Comparison of ENCODE assay signal across 9 cellular contexts in the genomic region with DNA sequence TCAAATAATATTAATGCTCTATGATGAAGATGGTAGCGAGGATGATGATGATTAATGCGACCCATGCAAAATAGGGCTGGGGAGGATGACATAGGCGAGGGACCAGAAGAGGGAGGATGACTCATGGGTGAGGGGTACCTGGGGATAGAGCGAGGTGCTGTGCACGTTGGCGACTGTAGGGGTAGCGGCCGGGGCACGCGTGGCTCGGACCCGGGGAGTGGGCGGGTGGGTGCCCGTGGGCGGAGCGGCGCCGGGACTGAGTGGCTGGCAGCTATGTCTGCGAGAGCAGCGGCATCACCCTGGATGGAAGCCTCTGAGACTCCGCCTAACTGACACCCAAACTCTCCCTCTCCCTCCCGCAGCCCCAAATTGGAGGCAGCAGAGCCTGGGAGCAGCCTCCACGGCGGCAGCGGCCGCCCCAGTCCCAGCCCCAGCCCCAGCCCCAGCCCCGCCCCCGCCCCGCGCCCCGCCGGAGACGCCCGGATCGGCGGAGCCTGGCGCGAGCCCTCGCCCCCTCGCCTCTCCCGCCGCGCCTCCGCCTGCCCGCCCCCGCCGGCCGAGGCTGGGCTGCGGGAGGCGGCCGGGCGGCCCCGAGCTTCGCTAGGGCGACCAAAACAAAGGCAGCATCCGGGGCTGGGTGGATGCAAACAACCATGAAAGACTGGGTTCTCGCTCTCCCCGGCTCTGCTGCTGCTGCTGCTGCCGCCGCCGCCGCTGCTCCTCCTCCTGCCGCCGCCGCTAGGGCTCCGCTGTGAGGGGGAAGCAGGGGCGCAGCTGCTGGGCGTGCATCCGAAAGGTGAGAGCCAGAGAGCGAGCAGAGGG.
A peak's percentile ranks its signal among the peaks of the same experiment; 100 is the strongest.
DNase-seq lines count a peak whose midpoint lies in the region; FAIRE-seq and TF ChIP-seq lines count a peak whose summit lies in the region.
"Had no signal": no experiment of that assay in that cellular context is flagged by ENCODE, and none has a peak within 500 bp of the region (broad histone marks: within the 10 kb centered on the region; RNA-seq: fewer than 3 reads in every experiment).

A gene with protein sequence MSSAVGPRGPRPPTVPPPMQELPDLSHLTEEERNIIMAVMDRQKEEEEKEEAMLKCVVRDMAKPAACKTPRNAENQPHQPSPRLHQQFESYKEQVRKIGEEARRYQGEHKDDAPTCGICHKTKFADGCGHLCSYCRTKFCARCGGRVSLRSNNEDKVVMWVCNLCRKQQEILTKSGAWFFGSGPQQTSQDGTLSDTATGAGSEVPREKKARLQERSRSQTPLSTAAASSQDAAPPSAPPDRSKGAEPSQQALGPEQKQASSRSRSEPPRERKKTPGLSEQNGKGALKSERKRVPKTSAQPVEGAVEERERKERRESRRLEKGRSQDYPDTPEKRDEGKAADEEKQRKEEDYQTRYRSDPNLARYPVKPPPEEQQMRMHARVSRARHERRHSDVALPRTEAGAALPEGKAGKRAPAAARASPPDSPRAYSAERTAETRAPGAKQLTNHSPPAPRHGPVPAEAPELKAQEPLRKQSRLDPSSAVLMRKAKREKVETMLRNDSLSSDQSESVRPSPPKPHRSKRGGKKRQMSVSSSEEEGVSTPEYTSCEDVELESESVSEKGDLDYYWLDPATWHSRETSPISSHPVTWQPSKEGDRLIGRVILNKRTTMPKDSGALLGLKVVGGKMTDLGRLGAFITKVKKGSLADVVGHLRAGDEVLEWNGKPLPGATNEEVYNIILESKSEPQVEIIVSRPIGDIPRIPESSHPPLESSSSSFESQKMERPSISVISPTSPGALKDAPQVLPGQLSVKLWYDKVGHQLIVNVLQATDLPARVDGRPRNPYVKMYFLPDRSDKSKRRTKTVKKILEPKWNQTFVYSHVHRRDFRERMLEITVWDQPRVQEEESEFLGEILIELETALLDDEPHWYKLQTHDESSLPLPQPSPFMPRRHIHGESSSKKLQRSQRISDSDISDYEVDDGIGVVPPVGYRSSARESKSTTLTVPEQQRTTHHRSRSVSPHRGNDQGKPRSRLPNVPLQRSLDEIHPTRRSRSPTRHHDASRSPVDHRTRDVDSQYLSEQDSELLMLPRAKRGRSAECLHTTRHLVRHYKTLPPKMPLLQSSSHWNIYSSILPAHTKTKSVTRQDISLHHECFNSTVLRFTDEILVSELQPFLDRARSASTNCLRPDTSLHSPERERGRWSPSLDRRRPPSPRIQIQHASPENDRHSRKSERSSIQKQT (N-terminal part only) (plus strand): TSS at position 367 of the 822 bp plus-strand sequence. CDS start 474 bp downstream, outside the sequence.

- H3K36me3 ChIP-seq in HAP-1 (replicated peaks) (no peaks in the 10 kb centered on the region), tibial artery (no peaks in the 10 kb centered on the region)

- H3K27ac ChIP-seq in tibial artery = peak within 1 kb of the TSS in 1 of 2 donors; percentile 42

- H3K4me3 ChIP-seq in HAP-1 = peak within 1 kb of the TSS; percentile 24
- H3K4me3 ChIP-seq in astrocyte of the cerebellum (ENCODE audit: low read depth, low read length) = peak within 1 kb of the TSS; percentile 47
- H3K4me3 ChIP-seq in tibial artery = peak within 1 kb of the TSS; percentile 64 to 81

- H3K4me1 ChIP-seq in HAP-1 = no peaks in the 10 kb centered on the region
- H3K4me1 ChIP-seq in tibial artery = peaks cover 0 to 23% (median 8%) of the 10 kb centered on the region in 4 donors

- no peak for FAIRE-seq in D721Med (lab: Jason Lieb, UNC)
- FAIRE-seq: bronchial epithelial cell had no signal

- in situ Hi-C loops in HAP-1 (cut with MboI; ENCODE audit: low sequenced_read_pairs) (no loop called here), astrocyte of the cerebellum (cut with HindIII; ENCODE audit: low sequenced_read_pairs) (no loop called here)

- intact Hi-C loops in tibial artery (cut with DNase I; ENCODE audit: low total_unique reads) = no loop called here

- H3K9me3 ChIP-seq in HAP-1 (no peaks in the 10 kb centered on the region), tibial artery (no peaks in the 10 kb centered on the region)

- H3K27me3 ChIP-seq in HAP-1 (ENCODE audit: low read depth) (peaks cover 7% of the 10 kb centered on the region), tibial artery (no peaks in the 10 kb centered on the region)

- TF ChIP-seq CTCF in astrocyte of the cerebellum (IDR thresholded peaks at IDR 0.05; ENCODE audit: low read depth, low read length, missing control alignments) = peak; percentile 49
- TF ChIP-seq CTCF in tibial artery (IDR thresholded peaks at IDR 0.05) = peak; percentile 13 to 26
- no peak for TF ChIP-seq CTCF in D721Med (IDR thresholded peaks at IDR 0.05; ENCODE audit: insufficient read depth, missing control alignments)

- DNase-seq in SKM-1 treated with dmso at 0.1 percent for 144 hours (lab: John Stamatoyannopoulos, UW; ENCODE audit: unreplicated experiment) = peak; percentile 24
- DNase-seq in SKM-1 (lab: John Stamatoyannopoulos, UW; ENCODE audit: unreplicated experiment) = no peak
- DNase-seq in HAP-1 (ENCODE audit: low spot score in 2 of 2) = peak; percentile 27 to 69
- peak; percentile 19 to 85 (median 84) for DNase-seq in NCI-H1417 (lab: John Stamatoyannopoulos, UW)
- DNase-seq in astrocyte of the cerebellum (ENCODE audit: low read depth) = no peak
- DNase-seq in kidney tubule cell (ENCODE audit: low spot score) = peak; percentile 39
- peak in 1 of 2 donors; percentile 64 for DNase-seq in tibial artery
- no peak for DNase-seq in D721Med (ENCODE audit: insufficient read length, low spot score)

Comparison
In these comparisons a context has a peak if more than half of its experiments do, and no peak if none do; other contexts are left out.
1. DNase-seq: peak in SKM-1 treated with dmso at 0.1 percent for 144 hours (single experiment), HAP-1 (2 of 2), NCI-H1417 (3 of 3) and kidney tubule cell (single experiment); none in SKM-1 (single experiment), astrocyte of the cerebellum (single experiment) and D721Med (single experiment).
2. Peak in every context shown above with its lines, with median percentiles within 50 percentile points of each other: H3K4me3 ChIP-seq.